Comparison of ENCODE assay signal across 20 cellular contexts in genomic region chr18:33581816-33582215, GRCh38. TPM values are rescaled to one million over a fixed set of nuclear protein-coding genes. Genes with fewer than 3 reads are reported as not detected.
DNase-seq lines count a peak whose midpoint lies in the region; ATAC-seq and TF ChIP-seq lines count a peak whose summit lies in the region.
"Had no signal": no experiment of that assay in that cellular context is flagged by ENCODE, and none has a peak within 500 bp of the region (broad histone marks: within the 10 kb centered on the region; RNA-seq: fewer than 3 reads in every experiment).

No MANE protein-coding gene starts in this region.

- ATAC-seq in GM21447 (IDR thresholded peaks at IDR 0.05; ENCODE audit: unreplicated experiment): no peak
- no peak for ATAC-seq in stimulated activated memory B cell treated with anti-CD40 and anti-IgM and Interleukin-4, amounts not matched to agents 10 μg/mL and 1 μg/mL and 100 μg/mL, for 72 hours
- ATAC-seq: K562, Panc1 had no signal

- H3K9me3 Mint-ChIP-seq in stimulated activated memory B cell treated with anti-CD40 and anti-IgM and Interleukin-4, amounts not matched to agents 10 μg/mL and 1 μg/mL and 100 μg/mL, for 72 hours: peaks cover 3% of the 10 kb centered on the region

- intact Hi-C loops in OCI-LY7 (cut with micrococcal nuclease; ENCODE audit: unreplicated experiment): no loop called here

- no peaks in the 10 kb centered on the region for H3K36me3 Mint-ChIP-seq in stimulated activated memory B cell treated with anti-CD40 and anti-IgM and Interleukin-4, amounts not matched to agents 10 μg/mL and 1 μg/mL and 100 μg/mL, for 72 hours

- H3K36me3 ChIP-seq in HUES64 (ENCODE audit: insufficient read depth, low read length) (no peaks in the 10 kb centered on the region), OCI-LY7 (ENCODE audit: insufficient read depth, low read length) (no peaks in the 10 kb centered on the region), iPS-18a (ENCODE audit: control insufficient read depth, low read depth, low read length) (no peaks in the 10 kb centered on the region), smooth muscle cell (ENCODE audit: low read depth) (no peaks in the 10 kb centered on the region)
- H3K36me3 ChIP-seq: BLaER1 treated with 17β-estradiol and CSF1 and Interleukin-3, amounts not matched to agents 10 nM and 100 nM; colonic mucosa; prostate gland; WERI-Rb-1 had no signal

- H3K27me3 ChIP-seq in HUES64 (ENCODE audit: insufficient read depth, low read length) (peaks cover 48% of the 10 kb centered on the region), iPS-18a (ENCODE audit: control insufficient read depth, insufficient read depth, low read length) (peaks cover 35% of the 10 kb centered on the region), smooth muscle cell (ENCODE audit: low read depth) (no peaks in the 10 kb centered on the region)
- H3K27me3 ChIP-seq: colonic mucosa had no signal

- H3K4me3 ChIP-seq in HUES64 (ENCODE audit: low read length) (peak overlapping the region; percentile 17; the same call in 1 of the 2 replicates), OCI-LY7 (ENCODE audit: low read depth, low read length, poor library complexity, severe bottlenecking) (no peak overlapping the region), iPS-18a (ENCODE audit: low read length) (peak overlapping the region; percentile 19), smooth muscle cell (peak overlapping the region; percentile 23)
- H3K4me3 ChIP-seq: BLaER1 treated with 17β-estradiol and CSF1 and Interleukin-3, amounts not matched to agents 10 nM and 100 nM; colonic mucosa; K562; prostate gland had no signal

- H3K4me3 Mint-ChIP-seq in stimulated activated memory B cell treated with anti-CD40 and anti-IgM and Interleukin-4, amounts not matched to agents 10 μg/mL and 1 μg/mL and 100 μg/mL, for 72 hours: no peak overlapping the region

- peaks cover 7% of the 10 kb centered on the region for H3K4me1 Mint-ChIP-seq in stimulated activated memory B cell treated with anti-CD40 and anti-IgM and Interleukin-4, amounts not matched to agents 10 μg/mL and 1 μg/mL and 100 μg/mL, for 72 hours

- no peaks in the 10 kb centered on the region for H3K9me2 ChIP-seq in OCI-LY7 (ENCODE audit: insufficient read depth, low read length)

- H3K9ac ChIP-seq in HUES64 (ENCODE audit: low read depth, low read length): no peak overlapping the region
- no peak overlapping the region for H3K9ac ChIP-seq in iPS-18a (ENCODE audit: low read length)
- H3K9ac ChIP-seq in smooth muscle cell (ENCODE audit: low read depth): no peak overlapping the region
- H3K9ac ChIP-seq: BLaER1 treated with 17β-estradiol and CSF1 and Interleukin-3, amounts not matched to agents 10 nM and 100 nM had no signal

- H3K79me2 ChIP-seq in OCI-LY7 (ENCODE audit: insufficient read depth, low read depth, low read length) (no peaks in the 10 kb centered on the region; the same call in 1 of the 2 replicates), smooth muscle cell (ENCODE audit: low read depth) (peaks cover 30% of the 10 kb centered on the region)

- H4K20me1 ChIP-seq in OCI-LY7 (ENCODE audit: insufficient read depth, low read length) (no peaks in the 10 kb centered on the region), smooth muscle cell (ENCODE audit: low read depth) (peaks cover 8% of the 10 kb centered on the region)
- H4K20me1 ChIP-seq: BLaER1 treated with 17β-estradiol and CSF1 and Interleukin-3, amounts not matched to agents 10 nM and 100 nM had no signal

- no peak for TF ChIP-seq CTCF in OCI-LY7 (conservative IDR thresholded peaks at IDR 0.05; ENCODE audit: low read length)
- no peak for TF ChIP-seq CTCF in smooth muscle cell (IDR thresholded peaks at IDR 0.05; ENCODE audit: borderline replicate concordance, insufficient read depth, poor library complexity, severe bottlenecking)

- H3K27ac ChIP-seq in HUES64 (ENCODE audit: low read depth, low read length) (no peak overlapping the region), OCI-LY7 (ENCODE audit: low read depth, low read length, poor library complexity, severe bottlenecking) (no peak overlapping the region), iPS-18a (ENCODE audit: low read length) (no peak overlapping the region), smooth muscle cell (ENCODE audit: low read depth) (no peak overlapping the region)
- H3K27ac ChIP-seq: BLaER1 treated with 17β-estradiol and CSF1 and Interleukin-3, amounts not matched to agents 10 nM and 100 nM; colonic mucosa; prostate gland; WERI-Rb-1 had no signal

- H3K27me3 Mint-ChIP-seq in stimulated activated memory B cell treated with anti-CD40 and anti-IgM and Interleukin-4, amounts not matched to agents 10 μg/mL and 1 μg/mL and 100 μg/mL, for 72 hours: no peaks in the 10 kb centered on the region

- DNase-seq in OCI-LY7 (ENCODE audit: low spot score): no peak
- DNase-seq in smooth muscle cell (lab: John Stamatoyannopoulos, UW; ENCODE audit: unreplicated experiment): no peak
- no peak for DNase-seq in SHP77 treated with DMSO at 0.1 percent for 48 hours (lab: John Stamatoyannopoulos, UW)
- DNase-seq: amniotic stem cell, colonic mucosa, DMS153, erythroblast, islet precursor cell, NCI-H1092 treated with DMSO at 0.1 percent for 48 hours, NCI-H226, WERI-Rb-1 had no signal

- CTCF ChIA-PET in OCI-LY7 (lab: Charles Lee; ENCODE audit: unreplicated experiment): no interaction called here

- H3K9me3 ChIP-seq in HUES64 (ENCODE audit: insufficient read depth, low read depth, low read length): no peaks in the 10 kb centered on the region
- no peaks in the 10 kb centered on the region for H3K9me3 ChIP-seq in OCI-LY7 (ENCODE audit: low read length)
- H3K9me3 ChIP-seq in iPS-18a (ENCODE audit: control insufficient read depth, low read depth, low read length): no peaks in the 10 kb centered on the region
- H3K9me3 ChIP-seq in smooth muscle cell (replicated peaks; ENCODE audit: low read depth): no peaks in the 10 kb centered on the region
- H3K9me3 ChIP-seq: colonic mucosa, prostate gland had no signal

- BruUV-seq in OCI-LY7 (replicated peaks; lab: Mats Ljungman, UMichigan): no TSS peak

- H2AFZ ChIP-seq in OCI-LY7 (ENCODE audit: low read length): no peak overlapping the region
- H2AFZ ChIP-seq in smooth muscle cell (ENCODE audit: low read depth): peak overlapping the region; percentile 32

- POLR2A ChIA-PET in OCI-LY7 (lab: Charles Lee): interaction anchor here (0.6 kb wide), 1 partner anchor 503 kb away, joined by 3 read pairs; no protein-coding TSS in a partner anchor

- H3K4me1 ChIP-seq in HUES64 (ENCODE audit: insufficient read depth, low read length): peaks cover 55% of the 10 kb centered on the region
- H3K4me1 ChIP-seq in OCI-LY7 (ENCODE audit: insufficient read depth, low read length, poor library complexity, severe bottlenecking): peaks cover 52% of the 10 kb centered on the region
- H3K4me1 ChIP-seq in iPS-18a (ENCODE audit: control insufficient read depth, low read depth, low read length): peaks cover 34% of the 10 kb centered on the region
- H3K4me1 ChIP-seq in smooth muscle cell (ENCODE audit: low read depth): peaks cover 42% of the 10 kb centered on the region
- H3K4me1 ChIP-seq: colonic mucosa, prostate gland had no signal

- 48% methylated on average over 2 of the region's 2 CpGs for whole genome bisulfite sequencing in HUES64
- 23% methylated on average over 2 of the region's 2 CpGs for WGBS in smooth muscle cell (ENCODE audit: low lambda C conversion rate)

- peaks cover 14% of the 10 kb centered on the region for H3F3A ChIP-seq in smooth muscle cell (ENCODE audit: low read depth)

- peak overlapping the region; percentile 29; the same call in 1 of the 2 replicates for H3K4me2 ChIP-seq in OCI-LY7 (ENCODE audit: low read length)
- peak overlapping the region; percentile 94 for H3K4me2 ChIP-seq in smooth muscle cell

- no peak overlapping the region for H3K27ac Mint-ChIP-seq in stimulated activated memory B cell treated with anti-CD40 and anti-IgM and Interleukin-4, amounts not matched to agents 10 μg/mL and 1 μg/mL and 100 μg/mL, for 72 hours

RNA-seq across cellular contexts. Expression of gene ASXL3, which starts 3.8 kb away (rescaled TPM):
- 2.5 TPM for polyA plus RNA-seq in HUES64 (2013, experiment 1 of 2)
- polyA plus RNA-seq in HUES64 (2013, experiment 2 of 2): 4.5 TPM
- 1.6 and 2.6 TPM in 2 replicates for total RNA-seq in OCI-LY7 (2014; rRNA removed; shearing (Covaris generic))
- total RNA-seq in OCI-LY7 (2022): 2.6 and 3.9 TPM in 2 replicates
- total RNA-seq in smooth muscle cell: 2.9 and 5.9 TPM in 2 replicates
- polyA plus RNA-seq in smooth muscle cell: 0.70 and 1.2 TPM in 2 replicates
- total RNA-seq: activated CD8-positive, alpha-beta memory T cell treated with anti-CD3 and anti-CD28 coated beads for 36 hours; K562 had no signal
- polyA plus RNA-seq: K562 had no signal
